ENCODE assay signal across 27 cellular contexts in genomic region chr11:114068327-114068726, GRCh38. TPM values are rescaled to one million over a fixed set of nuclear protein-coding genes. Genes with fewer than 3 reads are reported as not detected.
DNase-seq lines count a peak whose midpoint lies in the region; ATAC-seq lines count a peak whose summit lies in the region.
"Had no signal": no experiment of that assay in that cellular context is flagged by ENCODE, and none has a peak within 500 bp of the region (broad histone marks: within the 10 kb centered on the region; RNA-seq: fewer than 3 reads in every experiment).

No MANE protein-coding gene starts in this region.

- WGBS in right cardiac atrium: 73% methylated on average over 4 of the region's 4 CpGs

- H3K9me3 ChIP-seq in right cardiac atrium (ENCODE audit: control insufficient read depth, low read length): no peaks in the 10 kb centered on the region
- H3K9me3 ChIP-seq: A549, upper lobe of right lung had no signal

- H3K4me3 ChIP-seq in right cardiac atrium (ENCODE audit: low read length): no peak overlapping the region
- H3K4me3 ChIP-seq: A549, GM23248 had no signal

- H3K4me1 Mint-ChIP-seq in immature natural killer cell: peaks cover 99 to 100% of the 10 kb centered on the region in 2 donors
- H3K4me1 Mint-ChIP-seq in stimulated activated effector memory CD8-positive, alpha-beta T cell treated with anti-CD3 and anti-CD28 coated beads, Interleukin-12 subunit alpha, Interleukin-12 subunit beta, amount 100 ng/mL, for 72 hours: peaks cover 30% of the 10 kb centered on the region

- intact Hi-C loops in right cardiac atrium (cut with DNase I) (loop anchor here in 2 of 4 donors (5.0 to 10.0 kb wide), 2 partner anchors 34 to 116 kb away; no protein-coding TSS in a partner anchor), cardiac septum (cut with DNase I) (no loop called here)

- peak overlapping the region; percentile 99 to 100 (median 99) for H3K27ac Mint-ChIP-seq in immature natural killer cell
- peak overlapping the region; percentile 96 for H3K27ac Mint-ChIP-seq in stimulated activated effector memory CD8-positive, alpha-beta T cell treated with anti-CD3 and anti-CD28 coated beads, Interleukin-12 subunit alpha, Interleukin-12 subunit beta, amount 100 ng/mL, for 72 hours
- H3K27ac Mint-ChIP-seq: activated naive CD8-positive, alpha-beta T cell had no signal

- no peak for ATAC-seq in right cardiac atrium
- ATAC-seq in stimulated activated effector memory CD8-positive, alpha-beta T cell treated with anti-CD3 and anti-CD28 coated beads, Interleukin-12 subunit alpha, Interleukin-12 subunit beta, amount 100 ng/mL, for 72 hours: no peak
- no peak for ATAC-seq in HG02884 (IDR thresholded peaks at IDR 0.05; ENCODE audit: unreplicated experiment)
- ATAC-seq: A549; Panc1; stimulated activated naive CD8-positive, alpha-beta T cell treated with anti-CD3 and anti-CD28 coated beads, Interleukin-15, Interleukin-2, amounts not matched to agents 100 U/mL and 50 U/mL, for 24 hours; upper lobe of right lung had no signal

- no peaks in the 10 kb centered on the region for H3K9me3 Mint-ChIP-seq in immature natural killer cell
- H3K9me3 Mint-ChIP-seq in stimulated activated effector memory CD8-positive, alpha-beta T cell treated with anti-CD3 and anti-CD28 coated beads, Interleukin-12 subunit alpha, Interleukin-12 subunit beta, amount 100 ng/mL, for 72 hours: no peaks in the 10 kb centered on the region
- H3K9me3 Mint-ChIP-seq: naive B cell had no signal

- H3K27me3 Mint-ChIP-seq in immature natural killer cell (ENCODE audit: low read depth in 3 of 3): peaks cover 17 to 31% (median 29%) of the 10 kb centered on the region in 3 donors
- H3K27me3 Mint-ChIP-seq: activated naive CD8-positive, alpha-beta T cell had no signal

- H3K4me3 Mint-ChIP-seq in immature natural killer cell: peak overlapping the region; percentile 62 to 99 (median 97)
- H3K4me3 Mint-ChIP-seq in stimulated activated effector memory CD8-positive, alpha-beta T cell treated with anti-CD3 and anti-CD28 coated beads, Interleukin-12 subunit alpha, Interleukin-12 subunit beta, amount 100 ng/mL, for 72 hours: peak overlapping the region; percentile 80
- H3K4me3 Mint-ChIP-seq: activated naive CD8-positive, alpha-beta T cell had no signal

- no peak for DNase-seq in right cardiac atrium
- no peak for DNase-seq in cardiac septum (ENCODE audit: low spot score)
- no peak for DNase-seq in immature natural killer cell
- no peak for DNase-seq in stimulated activated effector memory CD8-positive, alpha-beta T cell treated with anti-CD3 and anti-CD28 coated beads, Interleukin-12 subunit alpha, Interleukin-12 subunit beta, amount 100 ng/mL, for 72 hours (ENCODE audit: low spot score in 2 of 2)
- DNase-seq in activated naive CD4-positive, alpha-beta T cell (lab: John Stamatoyannopoulos, UW): no peak
- DNase-seq in SK-N-DZ (ENCODE audit: low spot score): no peak
- DNase-seq in NCI-H226: no peak
- DNase-seq: activated effector memory CD4-positive, alpha-beta T cell treated with Interleukin-2 at 50 U/mL for 16 hours; DMS79 treated with DMSO at 0.1 percent for 48 hours; effector CD8-positive, alpha-beta T cell; GDM1; GM23248; IMR-90; islet precursor cell; midbrain; naive B cell; NCI-H146; NCI-H2107; occipital lobe; Right ventricle myocardium superior; small intestine; stimulated activated naive CD8-positive, alpha-beta T cell treated with anti-CD3 and anti-CD28 coated beads, Interleukin-15, Interleukin-2, amounts not matched to agents 100 U/mL and 50 U/mL, for 24 hours; upper lobe of right lung had no signal

- H3K27me3 ChIP-seq in right cardiac atrium (ENCODE audit: control insufficient read depth, insufficient read depth): no peaks in the 10 kb centered on the region
- H3K27me3 ChIP-seq: upper lobe of right lung had no signal

- H3K36me3 Mint-ChIP-seq in immature natural killer cell: peaks cover 16 to 43% (median 19%) of the 10 kb centered on the region in 3 donors
- peaks cover 95% of the 10 kb centered on the region for H3K36me3 Mint-ChIP-seq in stimulated activated effector memory CD8-positive, alpha-beta T cell treated with anti-CD3 and anti-CD28 coated beads, Interleukin-12 subunit alpha, Interleukin-12 subunit beta, amount 100 ng/mL, for 72 hours
- H3K36me3 Mint-ChIP-seq: activated naive CD8-positive, alpha-beta T cell had no signal

- peaks cover 57% of the 10 kb centered on the region for H3K4me1 ChIP-seq in right cardiac atrium (ENCODE audit: control insufficient read depth, insufficient read depth, low read length)
- H3K4me1 ChIP-seq: A549 had no signal

- H3K27ac ChIP-seq in right cardiac atrium (ENCODE audit: low read length): peak overlapping the region; percentile 50
- H3K27ac ChIP-seq: A549, GM23248, upper lobe of right lung had no signal

RNA-seq across cellular contexts. Expression of gene ZBTB16, which starts 8.8 kb away (rescaled TPM):
- total RNA-seq in right cardiac atrium (10 to 100 TPM; 61.5 to 89.7 (median 79.4) TPM), cardiac septum (25.4 TPM)
- polyA plus RNA-seq in right cardiac atrium (49.8 TPM), immature natural killer cell (100 to 1,000 TPM in 1 of 3 donors, 10 to 100 TPM in 2; 90.4 to 197 (median 92.5) TPM)
- polyA plus RNA-seq in SK-N-DZ (2014; cell fraction: cytosol; rRNA removed): 0.10 and 2.7 TPM in 2 replicates
- 0.44 and 0.96 TPM in 2 replicates for polyA plus RNA-seq in SK-N-DZ (2014; cell fraction: nucleus; rRNA removed)
- total RNA-seq: GM23248, IMR-90 had no signal
- polyA plus RNA-seq: A549, GM23248, IMR-90 had no signal
